ENCODE assay signal across 20 cellular contexts in the genomic region with DNA sequence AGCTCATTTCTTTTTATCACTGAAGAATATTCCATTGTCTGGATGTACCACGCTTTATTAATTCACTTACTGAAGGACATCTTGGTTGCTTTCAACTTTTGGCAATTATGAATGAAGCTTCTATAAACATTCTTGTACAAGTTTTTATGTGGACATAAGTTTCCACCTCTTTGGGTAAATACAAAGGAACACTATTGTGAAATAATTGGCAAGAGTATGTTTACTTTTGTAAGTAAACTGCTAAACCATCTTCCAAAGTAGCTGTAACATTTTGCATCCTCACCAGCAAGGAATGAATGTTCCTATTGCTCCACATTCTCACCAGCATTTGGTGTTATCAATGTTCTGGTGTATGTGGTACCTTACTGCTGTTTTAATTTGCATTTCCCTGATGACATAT. TPM values are rescaled to one million over a fixed set of nuclear protein-coding genes. Genes with fewer than 3 reads are reported as not detected.
A peak's percentile ranks its signal among the peaks of the same experiment; 100 is the strongest.
DNase-seq lines count a peak whose midpoint lies in the region; ATAC-seq and TF ChIP-seq lines count a peak whose summit lies in the region.
"Had no signal": no experiment of that assay in that cellular context is flagged by ENCODE, and none has a peak within 500 bp of the region (broad histone marks: within the 10 kb centered on the region; RNA-seq: fewer than 3 reads in every experiment).

No MANE protein-coding gene starts in this region.

- no peak overlapping the region for H3K9ac ChIP-seq in GM23248
- H3K9ac ChIP-seq in neuronal stem cell (ENCODE audit: low read depth, low read length, poor library complexity) = no peak overlapping the region
- H3K9ac ChIP-seq: BLaER1 treated with 17β-estradiol and CSF1 and Interleukin-3, amounts not matched to agents 10 nM and 100 nM had no signal

- no peak overlapping the region for H3K14ac ChIP-seq in neuronal stem cell (ENCODE audit: low read length)

- H2AFZ ChIP-seq in GM23248 (no peak overlapping the region), neuronal stem cell (ENCODE audit: low read length) (no peak overlapping the region)

- H3K4ac ChIP-seq in neuronal stem cell (ENCODE audit: low read length) = no peak overlapping the region

- H2BK5ac ChIP-seq in neuronal stem cell (ENCODE audit: low read length) = no peak overlapping the region

- H2BK120ac ChIP-seq in neuronal stem cell (ENCODE audit: low read depth, low read length) = no peak overlapping the region

- H3K23ac ChIP-seq in neuronal stem cell (ENCODE audit: low read depth, low read length, poor library complexity) = no peak overlapping the region

- H3K27ac ChIP-seq in GM23248 (no peak overlapping the region), right lobe of liver (no peak overlapping the region), neuronal stem cell (replicated peaks; ENCODE audit: low read length) (no peak overlapping the region)
- H3K27ac ChIP-seq: BLaER1 treated with 17β-estradiol and CSF1 and Interleukin-3, amounts not matched to agents 10 nM and 100 nM had no signal

- DNase-seq in GM23248 (peak; percentile 3), NCI-H446 treated with DMSO at 0.1 percent for 48 hours (lab: John Stamatoyannopoulos, UW) (peak; percentile 52), epithelial cell of esophagus (ENCODE audit: low read depth) (peak; percentile 57), right lobe of liver (no peak), neuronal stem cell (ENCODE audit: low spot score) (no peak), cortex of kidney (lab: John Stamatoyannopoulos, UW) (no peak)
- DNase-seq: CD8-positive, alpha-beta memory T cell; DMS79 treated with DMSO at 0.1 percent for 48 hours; Kasumi-1; MV-4-11; NCI-H1694 treated with DMSO at 0.1 percent for 48 hours; NCI-H2107; NCI-H524 treated with DMSO at 0.1 percent for 48 hours; RPMI8226; SIG-M5 had no signal

- TF ChIP-seq CTCF in epithelial cell of esophagus (IDR thresholded peaks at IDR 0.05; ENCODE audit: insufficient read depth, low read depth, low read length, missing control alignments) (no peak), right lobe of liver (IDR thresholded peaks at IDR 0.05) (no peak)

- no peak overlapping the region for H4K91ac ChIP-seq in neuronal stem cell (ENCODE audit: low read depth, low read length, poor library complexity)

- no peaks in the 10 kb centered on the region for H3K79me1 ChIP-seq in neuronal stem cell (ENCODE audit: low read depth, low read length)

- no peak overlapping the region for H2BK12ac ChIP-seq in neuronal stem cell (ENCODE audit: low read length)

- H3K27me3 ChIP-seq in GM23248 (replicated peaks; ENCODE audit: insufficient read depth) (no peaks in the 10 kb centered on the region; the same call in 1 of the 2 replicates), right lobe of liver (no peaks in the 10 kb centered on the region), neuronal stem cell (ENCODE audit: control insufficient read depth in 3 of 3, insufficient read depth in 3 of 3, low read depth in 1 of 3, low read length in 3 of 3) (no peaks in the 10 kb centered on the region)
- H3K27me3 ChIP-seq: BLaER1 treated with 17β-estradiol and CSF1 and Interleukin-3, amounts not matched to agents 10 nM and 100 nM had no signal

- H4K20me1 ChIP-seq in GM23248 (ENCODE audit: insufficient read depth) = no peaks in the 10 kb centered on the region
- H4K20me1 ChIP-seq: BLaER1 treated with 17β-estradiol and CSF1 and Interleukin-3, amounts not matched to agents 10 nM and 100 nM had no signal

- intact Hi-C loops in right lobe of liver (cut with DNase I) = no loop called here

- H3K4me3 ChIP-seq in GM23248 (no peak overlapping the region), epithelial cell of esophagus (ENCODE audit: low read length) (no peak overlapping the region), right lobe of liver (no peak overlapping the region), neuronal stem cell (ENCODE audit: low read length in 2 of 2) (no peak overlapping the region)
- H3K4me3 ChIP-seq: BLaER1 treated with 17β-estradiol and CSF1 and Interleukin-3, amounts not matched to agents 10 nM and 100 nM had no signal

- no peaks in the 10 kb centered on the region for H3K9me3 ChIP-seq in GM23248 (ENCODE audit: low read depth)
- H3K9me3 ChIP-seq in right lobe of liver = no peaks in the 10 kb centered on the region
- H3K9me3 ChIP-seq in neuronal stem cell (replicated peaks in 1 of 2; ENCODE audit: control insufficient read depth in 2 of 2, insufficient read depth in 1 of 2, low read depth in 1 of 2, low read length in 2 of 2) = no peaks in the 10 kb centered on the region
- H3K9me3 ChIP-seq: BLaER1 treated with 17β-estradiol and CSF1 and Interleukin-3, amounts not matched to agents 10 nM and 100 nM had no signal

- no peak overlapping the region for H4K8ac ChIP-seq in neuronal stem cell (ENCODE audit: low read depth, low read length)

- in situ Hi-C loops in GM23248 (cut with MboI) = no loop called here

- no peak overlapping the region for H2AK5ac ChIP-seq in neuronal stem cell (ENCODE audit: low read depth, low read length)

- ATAC-seq in right lobe of liver = peak; percentile 60 to 99 (median 84)
- ATAC-seq in HG02885 (IDR thresholded peaks at IDR 0.05; ENCODE audit: poor library complexity, unreplicated experiment) = no peak
- no peak for ATAC-seq in HG02763 (IDR thresholded peaks at IDR 0.05; ENCODE audit: unreplicated experiment)
- ATAC-seq: SK-N-SH treated with all-trans-retinoic acid at 6 μM for 48 hours had no signal

- 19 to 20% methylated on average over 1 of the region's 1 CpG for WGBS in GM23248 (ENCODE audit: low coverage in 1 of 2, low lambda C conversion rate in 2 of 2, missing lambda C conversion rate in 2 of 2), 2 experiments
- WGBS in right lobe of liver (ENCODE audit: insufficient coverage, low coverage, low lambda C conversion rate, missing lambda C conversion rate) = 4% methylated on average over 1 of the region's 1 CpG
- WGBS in neuronal stem cell (ENCODE audit: extremely low coverage in 2 of 2, insufficient read length in 2 of 2, insufficient replicate concordance in 1 of 2), 2 donors = no CpG with 5 or more reads among the region's 1 CpG

- H3K4me2 ChIP-seq in GM23248 (ENCODE audit: unreplicated experiment) = no peak overlapping the region
- no peak overlapping the region for H3K4me2 ChIP-seq in neuronal stem cell (ENCODE audit: insufficient read depth, low read length, poor library complexity, severe bottlenecking)
- H3K4me2 ChIP-seq: BLaER1 treated with 17β-estradiol and CSF1 and Interleukin-3, amounts not matched to agents 10 nM and 100 nM had no signal

- no peak for TF ChIP-seq POLR2A in right lobe of liver (IDR thresholded peaks at IDR 0.05)

- no peaks in the 10 kb centered on the region for H3K36me3 ChIP-seq in GM23248 (ENCODE audit: low read depth)
- no peaks in the 10 kb centered on the region for H3K36me3 ChIP-seq in right lobe of liver
- H3K36me3 ChIP-seq in neuronal stem cell (replicated peaks in 1 of 2; ENCODE audit: control insufficient read depth in 2 of 2, insufficient read depth in 2 of 2, low read length in 2 of 2) = no peaks in the 10 kb centered on the region
- H3K36me3 ChIP-seq: BLaER1 treated with 17β-estradiol and CSF1 and Interleukin-3, amounts not matched to agents 10 nM and 100 nM had no signal

- H3F3A ChIP-seq in GM23248 (ENCODE audit: insufficient read depth) = no peaks in the 10 kb centered on the region

- H3K9me2 ChIP-seq in GM23248 (ENCODE audit: insufficient read depth) = no peaks in the 10 kb centered on the region

- H3K18ac ChIP-seq in neuronal stem cell (ENCODE audit: low read length) = no peak overlapping the region

- H2BK15ac ChIP-seq in neuronal stem cell (ENCODE audit: low read length) = no peak overlapping the region

- H3K4me1 ChIP-seq in GM23248 (ENCODE audit: insufficient read depth) (no peaks in the 10 kb centered on the region), right lobe of liver (peaks cover 0 to 4% (median 0%) of the 10 kb centered on the region in 4 donors), neuronal stem cell (ENCODE audit: control insufficient read depth in 2 of 2, insufficient read depth in 1 of 2, low read depth in 1 of 2, low read length in 2 of 2) (no peaks in the 10 kb centered on the region)
- H3K4me1 ChIP-seq: BLaER1 treated with 17β-estradiol and CSF1 and Interleukin-3, amounts not matched to agents 10 nM and 100 nM had no signal

- H3K79me2 ChIP-seq in GM23248 (ENCODE audit: insufficient read depth) = no peaks in the 10 kb centered on the region

RNA-seq across cellular contexts. Expression of a gene that starts 15.8 kb away (rescaled TPM):
- not detected in 2 replicates for total RNA-seq in GM23248 (2014; rRNA removed; shearing (Covaris generic))
- not detected in 2 replicates for polyA plus RNA-seq in GM23248 (2016; fragmentation: Nextera tagmentation; extraction: Ambion mirVana)
- not detected for total RNA-seq in right lobe of liver
- polyA plus RNA-seq in neuronal stem cell (2013, experiment 1 of 2) = not detected
- polyA plus RNA-seq in neuronal stem cell (2013, experiment 2 of 2) = 0.01 TPM
- total RNA-seq: A673; CD8-positive, alpha-beta memory T cell had no signal
- polyA plus RNA-seq: CD8-positive, alpha-beta memory T cell had no signal

Comparison
In these comparisons a context has a peak if more than half of its experiments do, and no peak if none do; other contexts are left out.
1. DNase-seq: peak in GM23248 (single experiment), NCI-H446 treated with DMSO at 0.1 percent for 48 hours (single experiment) and epithelial cell of esophagus (single experiment); none in right lobe of liver (0 of 3), neuronal stem cell (single experiment) and cortex of kidney (single experiment).
2. ATAC-seq: peak in right lobe of liver (4 of 4); none in HG02885 (single experiment) and HG02763 (single experiment).